In the genomic region with DNA sequence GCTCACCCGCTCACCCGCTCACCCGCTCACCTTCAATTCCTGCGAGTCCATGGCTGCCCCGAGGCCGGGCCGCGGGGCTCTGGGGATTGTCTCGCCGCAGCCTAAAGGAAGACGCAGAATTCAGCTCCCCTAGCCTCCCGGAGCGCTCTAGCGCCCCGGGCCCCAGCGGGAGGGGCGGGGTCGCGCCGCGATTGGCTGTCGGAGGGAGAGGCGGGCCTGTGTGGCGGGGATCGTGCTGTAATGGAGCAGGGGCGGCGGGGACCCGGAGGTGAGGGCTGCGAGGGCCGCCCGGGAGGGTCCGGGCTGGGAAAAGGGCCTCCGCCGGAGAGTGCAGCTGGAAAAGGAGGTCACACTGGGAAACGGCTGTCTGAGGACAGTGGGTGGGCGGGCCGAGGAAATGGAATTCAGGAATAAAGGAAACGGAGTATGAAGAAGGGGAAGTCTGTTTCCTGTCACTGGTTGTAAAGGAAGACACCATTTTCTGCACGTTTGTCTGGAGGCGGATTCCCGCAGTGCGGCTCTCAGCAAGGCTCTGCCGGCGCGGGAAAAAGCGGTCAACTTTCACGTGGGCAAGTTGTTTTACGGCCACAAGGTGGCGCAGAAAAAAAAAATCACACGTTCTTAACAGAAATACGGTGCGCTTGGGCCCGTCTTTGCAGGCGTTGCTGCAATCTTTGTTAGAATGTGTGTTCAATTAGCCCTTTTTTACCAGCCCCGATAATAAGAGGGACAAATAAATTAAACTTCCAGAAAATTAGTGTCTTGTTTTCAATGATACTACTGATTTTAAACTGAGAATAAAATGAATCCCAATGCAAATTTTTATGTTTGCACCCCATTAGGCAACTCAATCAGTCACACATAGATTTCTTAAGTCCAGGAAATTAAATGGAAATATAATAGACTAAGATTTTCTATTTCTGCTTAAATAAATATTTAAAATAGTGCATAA, we compare ENCODE assay signal across 8 cellular contexts.
DNase-seq lines count a peak whose midpoint lies in the region; ATAC-seq lines count a peak whose summit lies in the region.

TTC21B (minus strand) TSS at position 122 of the 952 bp plus-strand sequence; CDS start at position 51, 71 bp downstream.

- peak; percentile 88 to 89 for DNase-seq in AML-193 (lab: John Stamatoyannopoulos, UW)
- peak; percentile 95 for DNase-seq in NCI-H446 treated with DMSO at 0.1 percent for 48 hours (lab: John Stamatoyannopoulos, UW)
- peak; percentile 47 to 82 for DNase-seq in cerebellar nuclear complex (lab: John Stamatoyannopoulos, UW)
- DNase-seq in islet precursor cell, result peak; percentile 99
- DNase-seq in stimulated activated CD4-positive, alpha-beta T cell treated with anti-CD3 and anti-CD28 coated beads, Interleukin-12 subunit alpha, Interleukin-12 subunit beta, amount 100 ng/mL, for 48 hours (ENCODE audit: low read depth in 2 of 3, low spot score in 1 of 3), result peak; percentile 85 to 92 (median 87)

- ATAC-seq in GM19035 (IDR thresholded peaks at IDR 0.05; ENCODE audit: unreplicated experiment) (peak; percentile 96), HG03354 (IDR thresholded peaks at IDR 0.05; ENCODE audit: poor library complexity, severe bottlenecking, unreplicated experiment) (peak; percentile 93)
- ATAC-seq in activated CD4-positive, CD25-positive, alpha-beta regulatory T cell treated with anti-CD3 and anti-CD28 coated beads, Interleukin-2, amount 50 U/mL, for 24 hours, result peak; percentile 96 to 97

Comparison
In these comparisons a context has a peak if more than half of its experiments do, and no peak if none do; other contexts are left out.
1. Peak in every context shown above with its lines: DNase-seq and ATAC-seq.